ENCODE assay signal across 22 cellular contexts in genomic region chr7:87226495-87226894, GRCh38. TPM values are rescaled to one million over a fixed set of nuclear protein-coding genes. Genes with fewer than 3 reads are reported as not detected.
DNase-seq lines count a peak whose midpoint lies in the region; ATAC-seq and TF ChIP-seq lines count a peak whose summit lies in the region.
"Had no signal": no experiment of that assay in that cellular context is flagged by ENCODE, and none has a peak within 500 bp of the region (broad histone marks: within the 10 kb centered on the region; RNA-seq: fewer than 3 reads in every experiment).

No MANE protein-coding gene starts in this region.

- H3K27ac Mint-ChIP-seq in naive B cell, result peak overlapping the region in 4 of 6 donors; percentile 7 to 69 (median 32)
- H3K27ac Mint-ChIP-seq: activated CD4-positive, alpha-beta memory T cell treated with anti-CD3 and anti-CD28 coated beads, Interleukin-2, amount 10 ng/mL, durations not matched to agents 7 days and 5 days; activated T-cell treated with anti-CD3 and anti-CD28 coated beads, Interleukin-2, amount 50 U/mL, for 24 hours; nephron had no signal

- no peaks in the 10 kb centered on the region for H3K9me3 ChIP-seq in right lobe of liver
- H3K9me3 ChIP-seq: ascending aorta, Caco-2, gastrocnemius medialis had no signal

- no peak for TF ChIP-seq POLR2A in right lobe of liver (IDR thresholded peaks at IDR 0.05)

- DNase-seq in SKM-1 (lab: John Stamatoyannopoulos, UW; ENCODE audit: unreplicated experiment) (peak; percentile 3), SKM-1 treated with dmso at 0.1 percent for 144 hours (lab: John Stamatoyannopoulos, UW; ENCODE audit: unreplicated experiment) (no peak), naive B cell (no peak), right lobe of liver (no peak)
- DNase-seq: activated CD4-positive, alpha-beta memory T cell treated with anti-CD3 and anti-CD28 coated beads, Interleukin-2, amount 10 ng/mL, durations not matched to agents 7 days and 5 days; activated naive CD4-positive, alpha-beta T cell treated with anti-CD3 and anti-CD28 coated beads, Interleukin-2, amount 50 U/mL, for 16 hours; activated T-cell treated with anti-CD3 and anti-CD28 coated beads, Interleukin-2, amount 50 U/mL, for 24 hours; Caco-2; effector CD4-positive, alpha-beta T cell; gastrocnemius medialis; GOT3; NCI-H1048; stimulated activated CD4-positive, alpha-beta T cell treated with anti-CD3 and anti-CD28 coated beads, Interleukin-2, amount 100 ng/mL, for 24 hours had no signal

- no peaks in the 10 kb centered on the region for H3K36me3 Mint-ChIP-seq in naive B cell

- no peak overlapping the region for H3K27ac ChIP-seq in right lobe of liver
- H3K27ac ChIP-seq: 22Rv1, ascending aorta, gastrocnemius medialis, KMS-11 had no signal

- H3K4me1 ChIP-seq in right lobe of liver, result peaks cover 0 to 3% (median 0%) of the 10 kb centered on the region in 4 donors

- H3K4me1 Mint-ChIP-seq in naive B cell, result peaks cover 12 to 19% (median 17%) of the 10 kb centered on the region in 3 donors
- H3K4me1 Mint-ChIP-seq: central memory CD8-positive, alpha-beta T cell; nephron had no signal

- H3K27me3 ChIP-seq in right lobe of liver, result no peaks in the 10 kb centered on the region
- H3K27me3 ChIP-seq: ascending aorta, gastrocnemius medialis had no signal

- ATAC-seq in GM21576 (IDR thresholded peaks at IDR 0.05; ENCODE audit: unreplicated experiment) (peak; percentile 78), HG03342 (IDR thresholded peaks at IDR 0.05; ENCODE audit: unreplicated experiment) (peak; percentile 41), naive B cell (ENCODE audit: low read depth in 2 of 2) (peak; percentile 72), GM21390 (IDR thresholded peaks at IDR 0.05; ENCODE audit: unreplicated experiment) (no peak), right lobe of liver (no peak), GM19351 (IDR thresholded peaks at IDR 0.05; ENCODE audit: unreplicated experiment) (no peak)
- ATAC-seq: gastrocnemius medialis had no signal

- H3K27me3 Mint-ChIP-seq in naive B cell, result no peaks in the 10 kb centered on the region
- H3K27me3 Mint-ChIP-seq: central memory CD8-positive, alpha-beta T cell had no signal

- intact Hi-C loops in right lobe of liver (cut with DNase I), result no loop called here

- no peaks in the 10 kb centered on the region for H3K36me3 ChIP-seq in right lobe of liver
- H3K36me3 ChIP-seq: ascending aorta, gastrocnemius medialis had no signal

- H3K4me3 ChIP-seq in right lobe of liver, result no peak overlapping the region
- H3K4me3 ChIP-seq: ascending aorta, gastrocnemius medialis had no signal

- no peaks in the 10 kb centered on the region for H3K9me3 Mint-ChIP-seq in naive B cell
- H3K9me3 Mint-ChIP-seq: activated CD4-positive, alpha-beta memory T cell treated with anti-CD3 and anti-CD28 coated beads, Interleukin-2, amount 10 ng/mL, durations not matched to agents 7 days and 5 days; activated T-cell treated with anti-CD3 and anti-CD28 coated beads, Interleukin-2, amount 50 U/mL, for 24 hours; central memory CD8-positive, alpha-beta T cell; nephron had no signal

- 51% methylated on average over 2 of the region's 3 CpGs for WGBS in right lobe of liver (ENCODE audit: insufficient coverage, low coverage, low lambda C conversion rate, missing lambda C conversion rate)

- TF ChIP-seq CTCF in right lobe of liver (IDR thresholded peaks at IDR 0.05), result no peak

- H3K4me3 Mint-ChIP-seq in naive B cell, result peak overlapping the region in 1 of 8 donors; percentile 15
- H3K4me3 Mint-ChIP-seq: activated CD4-positive, alpha-beta memory T cell treated with anti-CD3 and anti-CD28 coated beads, Interleukin-2, amount 10 ng/mL, durations not matched to agents 7 days and 5 days; activated T-cell treated with anti-CD3 and anti-CD28 coated beads, Interleukin-2, amount 50 U/mL, for 24 hours; central memory CD8-positive, alpha-beta T cell; nephron had no signal

RNA-seq across cellular contexts. Expression of gene TMEM243, which starts 7.0 kb away (rescaled TPM):
- 100 to 1,000 TPM; 135 to 209 (median 173) TPM for polyA plus RNA-seq in naive B cell (ENCODE audit: low read depth in 6 of 6)
- 1 to 10 TPM; 2.0 to 5.1 (median 4.3) TPM for total RNA-seq in right lobe of liver

Comparison
In these comparisons a context has a peak if more than half of its experiments do, and no peak if none do; other contexts are left out.
1. ATAC-seq: peak in GM21576 (single experiment), HG03342 (single experiment) and naive B cell (2 of 2); none in GM21390 (single experiment), right lobe of liver (0 of 4) and GM19351 (single experiment).